ENCODE assay signal across 20 cellular contexts in the genomic region with DNA sequence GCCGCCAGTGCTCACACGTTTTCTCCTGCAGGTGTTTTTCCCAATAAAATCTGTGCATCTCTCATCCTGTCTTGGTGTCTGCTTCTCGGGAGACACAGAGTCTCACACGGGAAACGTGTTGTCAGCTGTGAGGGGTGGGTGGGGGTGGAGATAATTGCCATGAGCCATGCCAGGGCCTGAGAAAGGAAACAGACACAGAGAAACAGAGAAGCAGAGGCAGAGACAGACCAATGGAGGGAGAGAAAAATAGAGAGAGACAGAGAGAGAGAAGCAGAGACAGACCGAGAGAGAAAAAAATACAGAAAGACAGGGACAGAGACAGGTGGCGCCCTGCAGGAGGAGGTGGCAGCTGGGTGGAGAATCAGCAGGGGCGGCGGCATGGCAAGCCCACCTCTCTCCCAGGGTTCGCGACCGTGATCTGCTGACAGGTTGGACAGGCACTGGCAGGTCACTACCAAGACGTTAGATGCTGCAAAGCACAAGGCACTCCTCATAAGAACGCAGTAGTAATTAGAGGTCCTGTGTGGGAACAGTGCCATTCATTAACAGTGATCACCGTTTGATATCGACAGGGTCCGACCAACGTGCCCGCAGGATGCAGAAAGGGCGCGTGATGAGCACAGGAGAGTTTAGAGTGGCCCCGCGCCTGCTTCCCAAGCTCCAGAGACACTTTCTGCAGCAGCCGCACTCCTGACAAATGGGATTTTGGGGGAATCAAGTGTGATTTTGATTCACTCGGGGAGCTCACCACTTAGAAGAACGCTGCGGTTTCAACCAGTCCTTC.
DNase-seq lines count a peak whose midpoint lies in the region; ATAC-seq and TF ChIP-seq lines count a peak whose summit lies in the region.
"Had no signal": no experiment of that assay in that cellular context is flagged by ENCODE, and none has a peak within 500 bp of the region (broad histone marks: within the 10 kb centered on the region; RNA-seq: fewer than 3 reads in every experiment).

No MANE protein-coding gene starts in this region.

- no peak for TF ChIP-seq CTCF in glutamatergic neuron (IDR thresholded peaks at IDR 0.05; ENCODE audit: partially characterized antibody, unreplicated experiment)

- peaks cover 17% of the 10 kb centered on the region for H3K27me3 Mint-ChIP-seq in glutamatergic neuron (ENCODE audit: unreplicated experiment)
- H3K27me3 Mint-ChIP-seq: activated CD4-positive, alpha-beta T cell treated with anti-CD3 and anti-CD28 coated beads, Interleukin-2, amount 10 ng/mL, durations not matched to agents 7 days and 5 days had no signal

- peak overlapping the region; percentile 67 for H3K4me3 Mint-ChIP-seq in glutamatergic neuron (ENCODE audit: unreplicated experiment)
- H3K4me3 Mint-ChIP-seq: activated CD4-positive, alpha-beta T cell treated with anti-CD3 and anti-CD28 coated beads, Interleukin-2, amount 10 ng/mL, durations not matched to agents 7 days and 5 days; activated T-cell treated with anti-CD3 and anti-CD28 coated beads, Interleukin-2, amount 50 U/mL, for 4 hours; endodermal cell; stimulated activated naive CD8-positive, alpha-beta T cell treated with anti-CD3 and anti-CD28 coated beads, Interleukin-15, Interleukin-2, amounts not matched to agents 100 ng/mL and 50 ng/mL, for 24 hours had no signal

- no peak for ATAC-seq in HG02763 (IDR thresholded peaks at IDR 0.05; ENCODE audit: unreplicated experiment)
- ATAC-seq: activated T-cell treated with anti-CD3 and anti-CD28 coated beads, Interleukin-2, amount 50 U/mL, for 4 hours; left ventricle myocardium superior had no signal

- DNase-seq in NCI-H2171 treated with DMSO at 0.1 percent for 48 hours (lab: John Stamatoyannopoulos, UW) = peak; percentile 73
- DNase-seq in NCI-H2171 (lab: John Stamatoyannopoulos, UW) = no peak
- peak; percentile 80 for DNase-seq in NCI-H69 (lab: John Stamatoyannopoulos, UW)
- no peak for DNase-seq in glutamatergic neuron
- peak; percentile 48 for DNase-seq in posterior vena cava (ENCODE audit: low spot score)
- no peak for DNase-seq in SIG-M5 treated with dmso at 0.1 percent for 504 hours (lab: John Stamatoyannopoulos, UW; ENCODE audit: unreplicated experiment)
- DNase-seq in middle frontal gyrus (ENCODE audit: extremely low spot score, low spot score) = no peak
- DNase-seq: activated CD4-positive, alpha-beta T cell treated with anti-CD3 and anti-CD28 coated beads, Interleukin-2, amount 10 ng/mL, durations not matched to agents 7 days and 5 days; activated T-cell treated with anti-CD3 and anti-CD28 coated beads, Interleukin-2, amount 50 U/mL, for 4 hours; COR-L47; DMS79 treated with DMSO at 0.1 percent for 48 hours; islet precursor cell; left ventricle myocardium superior; NCI-H1694 treated with DMSO at 0.1 percent for 48 hours; NCI-H524; SJCRH30; T1000 had no signal

- intact Hi-C loops in posterior vena cava (cut with DNase I) = no loop called here

- H3K4me1 Mint-ChIP-seq in glutamatergic neuron (ENCODE audit: low read depth, unreplicated experiment) = peaks cover 18% of the 10 kb centered on the region

- peaks cover 9% of the 10 kb centered on the region for H3K36me3 Mint-ChIP-seq in glutamatergic neuron (ENCODE audit: unreplicated experiment)

- peaks cover 16% of the 10 kb centered on the region for H3K9me3 Mint-ChIP-seq in glutamatergic neuron (ENCODE audit: unreplicated experiment)
- H3K9me3 Mint-ChIP-seq: activated CD4-positive, alpha-beta T cell treated with anti-CD3 and anti-CD28 coated beads, Interleukin-2, amount 10 ng/mL, durations not matched to agents 7 days and 5 days; activated T-cell treated with anti-CD3 and anti-CD28 coated beads, Interleukin-2, amount 50 U/mL, for 4 hours; endodermal cell; stimulated activated naive CD8-positive, alpha-beta T cell treated with anti-CD3 and anti-CD28 coated beads, Interleukin-15, Interleukin-2, amounts not matched to agents 100 ng/mL and 50 ng/mL, for 24 hours had no signal

- peak overlapping the region; percentile 64 for H3K27ac Mint-ChIP-seq in glutamatergic neuron (ENCODE audit: unreplicated experiment)
- H3K27ac Mint-ChIP-seq: activated CD4-positive, alpha-beta T cell treated with anti-CD3 and anti-CD28 coated beads, Interleukin-2, amount 10 ng/mL, durations not matched to agents 7 days and 5 days; endodermal cell; stimulated activated naive CD8-positive, alpha-beta T cell treated with anti-CD3 and anti-CD28 coated beads, Interleukin-15, Interleukin-2, amounts not matched to agents 100 ng/mL and 50 ng/mL, for 24 hours had no signal

Comparison
In these comparisons a context has a peak if more than half of its experiments do, and no peak if none do; other contexts are left out.
1. DNase-seq: peak in NCI-H2171 treated with DMSO at 0.1 percent for 48 hours (single experiment), NCI-H69 (single experiment) and posterior vena cava (single experiment); none in NCI-H2171 (single experiment), glutamatergic neuron (single experiment), SIG-M5 treated with dmso at 0.1 percent for 504 hours (single experiment) and middle frontal gyrus (single experiment).